Comparison of ENCODE assay signal across 8 cellular contexts in genomic region chr1:85894651-85895050, GRCh38.
DNase-seq lines count a peak whose midpoint lies in the region; ATAC-seq and TF ChIP-seq lines count a peak whose summit lies in the region.

No MANE protein-coding gene starts in this region.

- H3K4me1 ChIP-seq in foreskin keratinocyte: no peaks in the 10 kb centered on the region

- H3K9me3 Mint-ChIP-seq in type B pancreatic cell: no peaks in the 10 kb centered on the region

- no peaks in the 10 kb centered on the region for H3K36me3 Mint-ChIP-seq in type B pancreatic cell

- H3K4me3 Mint-ChIP-seq in type B pancreatic cell: no peak overlapping the region

- peaks cover 5% of the 10 kb centered on the region for H3K27me3 ChIP-seq in foreskin keratinocyte

- in situ Hi-C loops in SK-MEL-5 (cut with HindIII; ENCODE audit: low pct_unique_long_range_greater_than_20kb, low sequenced_read_pairs): no loop called here

- peak; percentile 66 for ATAC-seq in GM18873 (IDR thresholded peaks at IDR 0.05; ENCODE audit: low FRiP score, unreplicated experiment)
- peak; percentile 77 for ATAC-seq in HG03575 (IDR thresholded peaks at IDR 0.05; ENCODE audit: extremely low read depth, insufficient number of reproducible peaks, low FRiP score, unreplicated experiment)
- ATAC-seq in foreskin keratinocyte: peak; percentile 59

- peak; percentile 65 for TF ChIP-seq CTCF in foreskin keratinocyte (conservative IDR thresholded peaks at IDR 0.05)
- TF ChIP-seq CTCF in type B pancreatic cell (conservative IDR thresholded peaks at IDR 0.05): peak; percentile 77

- no peaks in the 10 kb centered on the region for H3K4me1 Mint-ChIP-seq in type B pancreatic cell (ENCODE audit: unreplicated experiment)

- peak; percentile 50 for DNase-seq in COLO668 (lab: John Stamatoyannopoulos, UW; ENCODE audit: unreplicated experiment)
- peak; percentile 46 for DNase-seq in SK-MEL-5 (ENCODE audit: low read depth, low spot score)
- DNase-seq in foreskin keratinocyte: peak in 1 of 2 donors; percentile 9
- DNase-seq in type B pancreatic cell (ENCODE audit: extremely low spot score, unreplicated experiment): no peak
- DNase-seq in activated CD8-positive, alpha-beta memory T cell treated with anti-CD3 and anti-CD28 coated beads, Interleukin-2, amount 50 U/mL, for 48 hours: no peak
- no peak for DNase-seq in KG1 (lab: John Stamatoyannopoulos, UW)

- no peak overlapping the region for H3K27ac Mint-ChIP-seq in type B pancreatic cell

- H3K27ac ChIP-seq in foreskin keratinocyte: no peak overlapping the region

- no peaks in the 10 kb centered on the region for H3K27me3 Mint-ChIP-seq in type B pancreatic cell

Comparison
In these comparisons a context has a peak if more than half of its experiments do, and no peak if none do; other contexts are left out.
1. DNase-seq: peak in COLO668 (single experiment) and SK-MEL-5 (single experiment); none in type B pancreatic cell (single experiment), activated CD8-positive, alpha-beta memory T cell treated with anti-CD3 and anti-CD28 coated beads, Interleukin-2, amount 50 U/mL, for 48 hours (single experiment) and KG1 (single experiment).
2. Peak in every context shown above with its lines, with median percentiles within 50 percentile points of each other: ATAC-seq.